In the genomic region with DNA sequence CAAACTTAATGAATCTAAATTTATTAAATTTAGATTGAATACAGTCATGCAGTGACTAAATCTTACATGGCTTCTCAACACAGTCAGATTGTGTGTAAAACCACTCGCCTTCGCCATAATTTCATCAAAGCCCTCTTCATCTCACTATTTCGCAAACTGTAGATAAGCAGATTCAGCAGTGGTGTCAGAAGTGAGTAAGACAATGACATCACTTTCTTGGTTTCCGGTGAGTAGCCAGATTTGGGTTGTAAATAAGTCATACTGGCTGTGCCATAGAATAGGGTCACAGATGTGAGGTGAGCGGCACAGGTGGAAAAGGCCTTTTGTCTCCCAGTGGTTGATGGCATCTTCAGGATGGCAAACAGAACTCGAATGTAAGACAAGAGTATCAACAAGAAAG, we compare ENCODE assay signal across 19 cellular contexts. TPM values are rescaled to one million over a fixed set of nuclear protein-coding genes. Genes with fewer than 3 reads are reported as not detected.
DNase-seq lines count a peak whose midpoint lies in the region; TF ChIP-seq lines count a peak whose summit lies in the region.
"Had no signal": no experiment of that assay in that cellular context is flagged by ENCODE, and none has a peak within 500 bp of the region (broad histone marks: within the 10 kb centered on the region; RNA-seq: fewer than 3 reads in every experiment).

No MANE protein-coding gene starts in this region.

- no peak overlapping the region for H3K4me3 ChIP-seq in MM.1S (ENCODE audit: low read length)
- H3K4me3 ChIP-seq in cardiac fibroblast (replicated peaks in 1 of 2; ENCODE audit: low read depth in 2 of 2, low read length in 2 of 2): no peak overlapping the region
- H3K4me3 ChIP-seq in ascending aorta: no peak overlapping the region
- H3K4me3 ChIP-seq: adrenal gland, lower lobe of right lung, Peyer's patch had no signal

- DNase-seq in ELR (ENCODE audit: low read depth) (peak; percentile 71), MM.1S (peak; percentile 16), cardiac fibroblast (ENCODE audit: low read depth in 2 of 2) (peak; percentile 2 to 73), ascending aorta (ENCODE audit: low spot score in 2 of 2) (no peak), ecto neural progenitor cell (ENCODE audit: low spot score) (no peak), activated gamma-delta T cell (lab: John Stamatoyannopoulos, UW) (no peak)
- DNase-seq: activated CD4-positive, alpha-beta T cell treated with anti-CD3 and anti-CD28 coated beads, Interleukin-2, amount 50 U/mL, for 4 hours; adrenal gland; DMS 273 treated with DMSO at 0.1 percent for 48 hours; lower lobe of right lung; naive B cell; NCI-H187 treated with DMSO at 0.1 percent for 48 hours; NCI-H524 treated with DMSO at 0.1 percent for 48 hours; Peyer's patch; stimulated activated CD4-positive, alpha-beta T cell treated with anti-CD3 and anti-CD28 coated beads, Interleukin-4, amount 100 ng/mL, for 4 hours had no signal

- H3K27me3 ChIP-seq in MM.1S (replicated peaks; ENCODE audit: insufficient read depth, low read length): no peaks in the 10 kb centered on the region
- H3K27me3 ChIP-seq in ascending aorta: no peaks in the 10 kb centered on the region
- H3K27me3 ChIP-seq: Peyer's patch had no signal

- intact Hi-C loops in ascending aorta (cut with DNase I): no loop called here

- TF ChIP-seq CTCF in MM.1S (IDR thresholded peaks at IDR 0.05; ENCODE audit: low read length) (no peak), cardiac fibroblast (IDR thresholded peaks at IDR 0.05; ENCODE audit: low read depth, low read length) (no peak), ascending aorta (IDR thresholded peaks at IDR 0.05) (no peak)

- H2AFZ ChIP-seq in MM.1S (ENCODE audit: low read length): no peak overlapping the region
- H2AFZ ChIP-seq: parathyroid adenoma had no signal

- H3K4me1 ChIP-seq in MM.1S (ENCODE audit: low read length): no peaks in the 10 kb centered on the region
- no peaks in the 10 kb centered on the region for H3K4me1 ChIP-seq in ascending aorta
- H3K4me1 ChIP-seq: adrenal gland, lower lobe of right lung, parathyroid adenoma, Peyer's patch had no signal

- H3F3A ChIP-seq in MM.1S (ENCODE audit: insufficient read depth, low read length): no peaks in the 10 kb centered on the region

- H3K79me2 ChIP-seq in MM.1S (ENCODE audit: low read length): no peaks in the 10 kb centered on the region
- H3K79me2 ChIP-seq: parathyroid adenoma had no signal

- H3K9me3 ChIP-seq in MM.1S (replicated peaks; ENCODE audit: insufficient read depth, low read length) (no peaks in the 10 kb centered on the region), ascending aorta (no peaks in the 10 kb centered on the region)
- H3K9me3 ChIP-seq: adrenal gland, lower lobe of right lung, Peyer's patch had no signal

- no peaks in the 10 kb centered on the region for H4K20me1 ChIP-seq in MM.1S (ENCODE audit: insufficient read depth, low read length)

- no peak overlapping the region for H3K4me2 ChIP-seq in MM.1S (ENCODE audit: low read depth, low read length)

- no peak overlapping the region for H3K9ac ChIP-seq in MM.1S (ENCODE audit: low read length)
- H3K9ac ChIP-seq: parathyroid adenoma had no signal

- H3K9me2 ChIP-seq in MM.1S (replicated peaks; ENCODE audit: insufficient read depth, low read length): no peaks in the 10 kb centered on the region

- H3K36me3 ChIP-seq in MM.1S (replicated peaks; ENCODE audit: insufficient read depth, low read length) (no peaks in the 10 kb centered on the region), ascending aorta (no peaks in the 10 kb centered on the region)
- H3K36me3 ChIP-seq: adrenal gland, lower lobe of right lung, Peyer's patch had no signal

- H3K27ac ChIP-seq in MM.1S (ENCODE audit: low read length) (no peak overlapping the region), ascending aorta (no peak overlapping the region)
- H3K27ac ChIP-seq: adrenal gland, lower lobe of right lung, parathyroid adenoma, Peyer's patch had no signal

RNA-seq across cellular contexts. Expression of a gene that starts 3.4 kb away (rescaled TPM):
- total RNA-seq in ascending aorta: not detected
- total RNA-seq: adrenal gland, endothelial cell of umbilical vein, glomerular endothelial cell, lower lobe of right lung, Peyer's patch, skeletal muscle tissue had no signal

RNA-seq across cellular contexts. Expression of a gene that starts 13.9 kb away (rescaled TPM):
- total RNA-seq in ascending aorta: not detected
- total RNA-seq: adrenal gland, endothelial cell of umbilical vein, glomerular endothelial cell, lower lobe of right lung, Peyer's patch, skeletal muscle tissue had no signal

RNA-seq across cellular contexts. Expression of a gene that starts 37.6 kb away (rescaled TPM):
- total RNA-seq in ascending aorta: not detected
- total RNA-seq: adrenal gland, endothelial cell of umbilical vein, lower lobe of right lung, Peyer's patch, skeletal muscle tissue had no signal

RNA-seq across cellular contexts. Expression of a gene that starts 59.5 kb away (rescaled TPM):
- total RNA-seq in ascending aorta: 319 TPM

Comparison
In these comparisons a context has a peak if more than half of its experiments do, and no peak if none do; other contexts are left out.
1. DNase-seq: peak in ELR (single experiment), MM.1S (single experiment) and cardiac fibroblast (2 of 2); none in ascending aorta (0 of 2), ecto neural progenitor cell (single experiment) and activated gamma-delta T cell (single experiment).